In the genomic region with DNA sequence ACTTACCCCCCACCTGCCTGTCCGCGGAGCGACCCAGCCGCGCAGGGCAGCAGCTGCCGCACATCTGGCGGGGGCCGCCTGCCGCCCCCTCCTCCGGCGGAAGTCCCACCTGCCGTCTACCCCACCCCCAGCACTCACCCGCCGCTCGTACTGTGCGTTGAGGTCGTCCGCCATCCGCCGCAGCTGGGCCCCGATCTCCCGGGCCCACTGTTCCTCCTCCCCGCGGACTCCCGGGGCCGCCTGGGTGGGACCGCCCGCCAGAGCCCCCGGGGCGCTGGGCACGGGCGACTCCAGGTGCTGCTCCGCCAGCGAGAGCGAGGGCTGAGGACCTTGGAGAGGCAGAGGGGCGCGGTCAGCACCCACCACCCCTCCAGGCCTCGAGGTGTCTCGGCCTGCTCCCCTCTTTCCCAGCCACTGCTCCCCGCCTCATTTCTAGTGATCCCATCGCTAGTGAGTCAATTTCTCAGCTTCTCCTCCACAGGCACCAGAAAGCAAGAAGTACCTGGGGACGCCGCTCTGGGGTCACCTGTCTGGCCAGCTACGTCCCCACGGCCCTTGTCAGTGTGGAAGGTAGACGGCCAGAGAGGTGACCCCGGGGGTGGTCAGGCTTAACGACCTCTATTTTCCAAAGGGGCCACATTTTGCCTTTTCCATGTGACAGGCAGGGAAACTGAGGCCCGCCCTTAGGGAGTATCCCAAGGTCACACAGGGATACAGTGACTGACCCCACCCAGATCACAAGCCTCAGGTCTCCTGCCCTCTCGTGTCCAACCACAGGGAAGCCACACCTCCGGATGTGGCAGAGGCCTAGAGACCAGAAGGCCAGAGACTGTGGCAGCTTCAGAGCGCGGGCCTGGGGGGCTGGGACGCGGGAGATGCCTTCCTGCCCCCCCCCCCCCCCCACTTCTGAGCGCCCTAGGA, we compare ENCODE assay signal across 8 cellular contexts. TPM values are rescaled to one million over a fixed set of nuclear protein-coding genes. Genes with fewer than 3 reads are reported as not detected.
DNase-seq lines count a peak whose midpoint lies in the region; ATAC-seq, FAIRE-seq and TF ChIP-seq lines count a peak whose summit lies in the region.

No MANE protein-coding gene starts in this region.

- H3K27ac ChIP-seq in HUES48 (ENCODE audit: low read depth, low read length) (peak overlapping the region; percentile 96), caudate nucleus (ENCODE audit: low read depth, low read length) (peak overlapping the region; percentile 94), kidney (ENCODE audit: low read depth in 2 of 2, low read length in 2 of 2) (peak overlapping the region; percentile 99)

- peaks cover 24% of the 10 kb centered on the region for H3K4me1 ChIP-seq in HUES48 (ENCODE audit: control insufficient read depth, insufficient read depth, low read length)
- peaks cover 14 to 33% of the 10 kb centered on the region in 2 donors for H3K4me1 ChIP-seq in kidney (ENCODE audit: control insufficient read depth in 1 of 2, insufficient read depth in 1 of 2, low read depth in 1 of 2, low read length in 2 of 2)

- H3K9ac ChIP-seq in HUES48 (ENCODE audit: low read depth, low read length) (peak overlapping the region; percentile 83), kidney (ENCODE audit: low read length in 2 of 2) (peak overlapping the region; percentile 73 to 93)

- ATAC-seq in GM19452 (IDR thresholded peaks at IDR 0.05; ENCODE audit: unreplicated experiment) (peak; percentile 23), GM18519 (IDR thresholded peaks at IDR 0.05; ENCODE audit: low FRiP score, unreplicated experiment) (no peak)

- DNase-seq in DMS153 treated with DMSO at 0.1 percent for 48 hours (lab: John Stamatoyannopoulos, UW; ENCODE audit: unreplicated experiment) (peak; percentile 29), SKM-1 (lab: John Stamatoyannopoulos, UW; ENCODE audit: unreplicated experiment) (peak; percentile 45), caudate nucleus (lab: John Stamatoyannopoulos, UW) (peak in 34 of 61 donors; percentile 8 to 76 (median 36)), kidney (peak; percentile 95)
- peak; percentile 45 to 59 for DNase-seq in stimulated activated CD4-positive, alpha-beta T cell treated with anti-CD3 and anti-CD28 coated beads, Interleukin-2, amount 100 ng/mL, for 24 hours

- intact Hi-C loops in kidney (cut with DNase I), result no loop called here

- H3K27me3 ChIP-seq in HUES48 (ENCODE audit: control insufficient read depth, insufficient read depth, low read length), result peaks cover 10% of the 10 kb centered on the region; the same call in 1 of the 2 replicates

- H3K9me3 ChIP-seq in HUES48 (ENCODE audit: control insufficient read depth, insufficient read depth, low read length), result no peaks in the 10 kb centered on the region
- H3K9me3 ChIP-seq in kidney (ENCODE audit: control insufficient read depth in 1 of 2, low read length in 2 of 2), result no peaks in the 10 kb centered on the region

- peak overlapping the region; percentile 91 for H3K4me3 ChIP-seq in HUES48 (ENCODE audit: low read depth, low read length)
- peak overlapping the region; percentile 45 to 58 for H3K4me3 ChIP-seq in kidney (ENCODE audit: low read length in 2 of 2)

- TF ChIP-seq CTCF in kidney (IDR thresholded peaks at IDR 0.05; ENCODE audit: borderline replicate concordance, extremely low read depth, insufficient read depth), result no peak

- FAIRE-seq in kidney (lab: Jason Lieb, UNC), result no peak

- H3K36me3 ChIP-seq in HUES48 (ENCODE audit: control insufficient read depth, insufficient read depth, low read length), result peaks cover 6% of the 10 kb centered on the region
- no peaks in the 10 kb centered on the region for H3K36me3 ChIP-seq in kidney (ENCODE audit: control insufficient read depth in 1 of 2, insufficient read depth in 2 of 2, low read length in 2 of 2)

RNA-seq across cellular contexts. Expression of a gene that starts 4.3 kb away (rescaled TPM):
- total RNA-seq in kidney, result 14.2 TPM
- polyA plus RNA-seq in kidney (ENCODE audit: insufficient read depth, low read depth, low replicate concordance), result 3.2 TPM

RNA-seq across cellular contexts. Expression of a gene that starts 29.6 kb away (rescaled TPM):
- 49.0 TPM for total RNA-seq in kidney
- polyA plus RNA-seq in kidney (ENCODE audit: insufficient read depth, low read depth, low replicate concordance), result 14.0 TPM

RNA-seq across cellular contexts. Expression of a gene that starts 48.0 kb away (rescaled TPM):
- total RNA-seq in kidney, result 28.4 TPM
- 17.0 TPM for polyA plus RNA-seq in kidney (ENCODE audit: insufficient read depth, low read depth, low replicate concordance)

Comparison
In these comparisons a context has a peak if more than half of its experiments do, and no peak if none do; other contexts are left out.
1. DNase-seq: peak in every context shown above with its lines; median percentile 95 in kidney; 52 in stimulated activated CD4-positive, alpha-beta T cell treated with anti-CD3 and anti-CD28 coated beads, Interleukin-2, amount 100 ng/mL, for 24 hours; 45 in SKM-1; 36 in caudate nucleus; 29 in DMS153 treated with DMSO at 0.1 percent for 48 hours.